In genomic region chr21:42408718-42409117, GRCh38 we compare ENCODE assay signal across 7 cellular contexts. TPM values are rescaled to one million over a fixed set of nuclear protein-coding genes. Genes with fewer than 3 reads are reported as not detected.
"Had no signal": no experiment of that assay in that cellular context is flagged by ENCODE, and none has a peak within 500 bp of the region (broad histone marks: within the 10 kb centered on the region; RNA-seq: fewer than 3 reads in every experiment).

No MANE protein-coding gene starts in this region.

RNA-seq across cellular contexts. Expression of gene UBASH3A, which starts 5.0 kb away (rescaled TPM):
- total RNA-seq: M059J, OCI-LY7, SK-MEL-5 had no signal
- polyA plus RNA-seq: SK-N-SH had no signal

RNA-seq across cellular contexts. Expression of gene TMPRSS3, which starts 12.9 kb away (rescaled TPM):
- total RNA-seq: K562, OCI-LY7, PC-3 had no signal
- polyA plus RNA-seq: IgD-negative memory B cell, SK-N-SH had no signal

RNA-seq across cellular contexts. Expression of gene TFF1, which starts 42.4 kb away (rescaled TPM):
- total RNA-seq: M059J, OCI-LY7, SK-MEL-5 had no signal
- polyA plus RNA-seq: IgD-negative memory B cell, K562, SK-N-SH had no signal

RNA-seq across cellular contexts. Expression of gene TFF2, which starts 57.9 kb away (rescaled TPM):
- total RNA-seq: K562, OCI-LY7, SK-MEL-5 had no signal
- polyA plus RNA-seq: IgD-negative memory B cell, K562, SK-N-SH had no signal
